ENCODE assay signal across 19 cellular contexts in genomic region chr2:59909147-59909546, GRCh38.
"Had no signal": no experiment of that assay in that cellular context is flagged by ENCODE, and none has a peak within 500 bp of the region (broad histone marks: within the 10 kb centered on the region; RNA-seq: fewer than 3 reads in every experiment).

No MANE protein-coding gene starts in this region.

- ATAC-seq: esophagus mucosa, heart right ventricle, mucosa of descending colon, natural killer cell had no signal

- H3K27me3 ChIP-seq: heart right ventricle, right atrium auricular region, sigmoid colon had no signal

- DNase-seq: effector memory CD4-positive, alpha-beta T cell; heart right ventricle; hypothalamus; kidney glomerular epithelial cell; mammary epithelial cell; mucosa of descending colon; natural killer cell; sigmoid colon; stimulated activated CD4-positive, alpha-beta T cell treated with anti-CD3 and anti-CD28 coated beads, Interleukin-2, amount 100 ng/mL, for 24 hours; stimulated activated CD4-positive, alpha-beta T cell treated with anti-CD3 and anti-CD28 coated beads, Interleukin-4, amount 100 ng/mL, for 4 hours; stimulated activated naive B cell treated with anti-CD40 and anti-IgM and Interleukin-4, amounts not matched to agents 10 μg/mL and 1 μg/mL and 100 μg/mL, for 72 hours; trophoblast cell had no signal

- H3K4me3 Mint-ChIP-seq: natural killer cell; neural crest cell; stimulated activated naive B cell treated with anti-CD40 and anti-IgM and Interleukin-4, amounts not matched to agents 10 μg/mL and 1 μg/mL and 100 μg/mL, for 72 hours had no signal

- H3K27ac ChIP-seq: heart right ventricle, right atrium auricular region, sigmoid colon, skin epidermis had no signal

- H3K4me1 ChIP-seq: right atrium auricular region had no signal

- H3K36me3 Mint-ChIP-seq: natural killer cell; stimulated activated naive B cell treated with anti-CD40 and anti-IgM and Interleukin-4, amounts not matched to agents 10 μg/mL and 1 μg/mL and 100 μg/mL, for 72 hours had no signal

- H3K4me3 ChIP-seq: heart right ventricle, mucosa of descending colon, right atrium auricular region, sigmoid colon, skin epidermis had no signal

- FAIRE-seq: endometrium, frontal cortex, islet of Langerhans had no signal

- H3K27ac Mint-ChIP-seq: natural killer cell; stimulated activated naive B cell treated with anti-CD40 and anti-IgM and Interleukin-4, amounts not matched to agents 10 μg/mL and 1 μg/mL and 100 μg/mL, for 72 hours had no signal

- H3K4me1 Mint-ChIP-seq: natural killer cell, neural crest cell had no signal

- H3K9me3 Mint-ChIP-seq: natural killer cell; neural crest cell; stimulated activated naive B cell treated with anti-CD40 and anti-IgM and Interleukin-4, amounts not matched to agents 10 μg/mL and 1 μg/mL and 100 μg/mL, for 72 hours had no signal
